In genomic region chr5:144187699-144188294, GRCh38 we compare ENCODE assay signal across 8 cellular contexts. TPM values are rescaled to one million over a fixed set of nuclear protein-coding genes. Genes with fewer than 3 reads are reported as not detected.
A peak's percentile ranks its signal among the peaks of the same experiment; 100 is the strongest.
DNase-seq lines count a peak whose midpoint lies in the region; ATAC-seq and TF ChIP-seq lines count a peak whose summit lies in the region.

No MANE protein-coding gene starts in this region.

- intact Hi-C loops in CD4-positive, alpha-beta T cell (cut with DNase I, micrococcal nuclease), result loop anchor here (2.0 to 10.0 kb wide), 7 partner anchors 753 to 1830 kb away; no protein-coding TSS in a partner anchor
- intact Hi-C loops in left colon (cut with DNase I, micrococcal nuclease), result no loop called here

- peak overlapping the region; percentile 80 for H3K4me3 Mint-ChIP-seq in CD4-positive, alpha-beta T cell
- peak overlapping the region; percentile 39 for H3K4me3 Mint-ChIP-seq in activated naive CD4-positive, alpha-beta T cell treated with anti-CD3 and anti-CD28 coated beads, Interleukin-2, amount 10 ng/mL, durations not matched to agents 7 days and 5 days

- H3K4me1 Mint-ChIP-seq in CD4-positive, alpha-beta T cell (ENCODE audit: low read depth), result peaks cover 75% of the 10 kb centered on the region
- peaks cover 16% of the 10 kb centered on the region for H3K4me1 Mint-ChIP-seq in activated naive CD4-positive, alpha-beta T cell treated with anti-CD3 and anti-CD28 coated beads, Interleukin-2, amount 10 ng/mL, durations not matched to agents 7 days and 5 days

- CTCF ChIA-PET in CD4-positive, alpha-beta T cell (lab: Charles Lee), result interaction anchor here (0.9 to 2.2 kb wide), 7 partner anchors 16 to 1475 kb away, joined by 3 to 10 read pairs (median 4); partner anchors contain the start of genes KCTD16, NR3C1 and YIPF5
- CTCF ChIA-PET in activated naive CD4-positive, alpha-beta T cell treated with anti-CD3 and anti-CD28 coated beads, Interleukin-2, amount 10 ng/mL, durations not matched to agents 7 days and 5 days (lab: Charles Lee), result interaction anchor here (1.0 to 2.1 kb wide), 4 partner anchors 8 to 17 kb away, joined by 3 to 6 read pairs (median 4); partner anchors contain the start of genes KCTD16 and YIPF5

- POLR2A ChIA-PET in CD4-positive, alpha-beta T cell (lab: Charles Lee), result interaction anchor here (0.7 to 7.9 kb wide), 9 partner anchors 8 to 1418 kb away, joined by 3 to 115 read pairs (median 8); partner anchors contain the start of genes ARHGAP26, KCTD16, NR3C1 and YIPF5

- ATAC-seq in CD4-positive, alpha-beta T cell (ENCODE audit: poor library complexity), result peak; percentile 44
- ATAC-seq in GM19438 (IDR thresholded peaks at IDR 0.05; ENCODE audit: low read depth, unreplicated experiment) (peak; percentile 59), HG03520 (IDR thresholded peaks at IDR 0.05; ENCODE audit: unreplicated experiment) (peak; percentile 74), left colon (no peak)

- no peak for TF ChIP-seq CTCF in CD4-positive, alpha-beta T cell (IDR thresholded peaks at IDR 0.05)

- no peak overlapping the region for H3K27ac Mint-ChIP-seq in CD4-positive, alpha-beta T cell
- peak overlapping the region; percentile 92 for H3K27ac Mint-ChIP-seq in activated naive CD4-positive, alpha-beta T cell treated with anti-CD3 and anti-CD28 coated beads, Interleukin-2, amount 10 ng/mL, durations not matched to agents 7 days and 5 days

- DNase-seq in CD4-positive, alpha-beta T cell, result peak; percentile 55 to 88 (median 72)
- peak; percentile 83 for DNase-seq in SIG-M5 treated with dmso at 0.1 percent for 504 hours (lab: John Stamatoyannopoulos, UW; ENCODE audit: unreplicated experiment)
- peak; percentile 89 for DNase-seq in activated naive CD4-positive, alpha-beta T cell treated with anti-CD3 and anti-CD28 coated beads, Interleukin-2, amount 10 ng/mL, durations not matched to agents 7 days and 5 days
- peak; percentile 49 to 66 for DNase-seq in left colon
- DNase-seq in stimulated activated CD8-positive, alpha-beta memory T cell treated with anti-CD3 and anti-CD28 coated beads, Interleukin-7, amount 100 ng/mL, for 24 hours (ENCODE audit: low read depth), result peak; percentile 39
- no peak for DNase-seq in NCI-H524 treated with DMSO at 0.1 percent for 48 hours (lab: John Stamatoyannopoulos, UW)

- no peaks in the 10 kb centered on the region for H3K27me3 ChIP-seq in CD4-positive, alpha-beta T cell (ENCODE audit: control insufficient read depth, insufficient read depth, low read length)

- no peaks in the 10 kb centered on the region for H3K36me3 Mint-ChIP-seq in CD4-positive, alpha-beta T cell (ENCODE audit: low read depth)
- H3K36me3 Mint-ChIP-seq in activated naive CD4-positive, alpha-beta T cell treated with anti-CD3 and anti-CD28 coated beads, Interleukin-2, amount 10 ng/mL, durations not matched to agents 7 days and 5 days, result no peaks in the 10 kb centered on the region

- H3K27ac ChIP-seq in CD4-positive, alpha-beta T cell (ENCODE audit: low read depth, low read length), result peak overlapping the region; percentile 90

- H3K9me3 ChIP-seq in CD4-positive, alpha-beta T cell (ENCODE audit: control insufficient read depth, low read length), result no peaks in the 10 kb centered on the region

- no peaks in the 10 kb centered on the region for H3K27me3 Mint-ChIP-seq in CD4-positive, alpha-beta T cell
- H3K27me3 Mint-ChIP-seq in activated naive CD4-positive, alpha-beta T cell treated with anti-CD3 and anti-CD28 coated beads, Interleukin-2, amount 10 ng/mL, durations not matched to agents 7 days and 5 days, result no peaks in the 10 kb centered on the region

- no peaks in the 10 kb centered on the region for H3K9me3 Mint-ChIP-seq in CD4-positive, alpha-beta T cell
- H3K9me3 Mint-ChIP-seq in activated naive CD4-positive, alpha-beta T cell treated with anti-CD3 and anti-CD28 coated beads, Interleukin-2, amount 10 ng/mL, durations not matched to agents 7 days and 5 days, result no peaks in the 10 kb centered on the region

RNA-seq across cellular contexts. Expression of gene KCTD16, which starts 17.1 kb away (rescaled TPM):
- total RNA-seq in CD4-positive, alpha-beta T cell, result not detected
- total RNA-seq in left colon, result under 1 TPM in 1 of 2 donors, not detected in 1; 0.11 TPM

RNA-seq across cellular contexts. Expression of gene YIPF5, which starts 17.3 kb away (rescaled TPM):
- 10 to 100 TPM; 57.6 to 64.8 TPM for total RNA-seq in CD4-positive, alpha-beta T cell
- 10 to 100 TPM; 44.1 to 58.2 TPM for total RNA-seq in left colon

Comparison
In these comparisons a context has a peak if more than half of its experiments do, and no peak if none do; other contexts are left out.
1. intact Hi-C loops: an anchor here in CD4-positive, alpha-beta T cell (2.0 to 10.0 kb wide); none called in left colon.